Comparison of ENCODE assay signal across 1 cellular context in the genomic region with DNA sequence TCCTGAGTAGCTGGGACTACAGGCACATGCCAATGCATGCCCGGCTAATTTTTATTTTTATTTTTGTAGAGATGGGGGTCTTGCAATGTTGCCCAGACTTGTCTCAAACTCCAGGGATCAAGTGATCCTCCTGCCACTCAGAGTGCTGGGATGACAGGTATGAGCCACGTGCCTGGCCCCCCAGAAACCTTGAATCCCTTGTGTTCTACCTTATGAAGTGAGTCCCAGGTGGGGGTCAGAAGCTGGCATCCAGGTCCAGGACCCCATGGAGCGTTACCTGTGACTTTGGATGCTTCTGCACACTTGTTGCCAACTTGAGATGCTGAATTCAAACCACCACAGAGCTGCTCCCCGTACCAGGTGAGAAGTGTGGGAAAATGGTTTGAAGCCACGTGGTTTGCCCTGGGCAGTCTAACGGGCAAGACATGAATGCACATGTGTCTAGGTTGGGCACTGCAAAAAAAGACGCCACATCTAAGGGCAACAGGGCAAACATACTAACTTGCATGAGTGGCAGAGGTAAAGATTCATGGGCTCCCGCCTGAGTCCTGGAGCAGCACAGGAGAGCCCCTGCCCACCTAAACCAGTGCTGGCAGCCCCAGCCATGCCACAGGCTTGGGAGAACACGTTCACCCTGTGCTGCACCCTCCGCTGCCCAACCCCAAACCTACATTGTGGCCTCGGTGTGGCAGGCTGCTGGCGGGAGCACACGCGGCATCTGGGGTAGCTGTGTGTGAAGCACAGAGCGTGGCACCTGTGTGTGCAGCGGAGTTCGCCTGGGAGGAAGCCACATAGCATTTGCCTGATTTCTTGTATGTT.
TF ChIP-seq lines count a peak whose summit lies in the region.

No MANE protein-coding gene starts in this region.

TF ChIP-seq in HepG2, 621 proteins besides CTCF, POLR2A, EP300 and RAD21 (continued from another document):
- TF ChIP-seq ZNF597 (CRISPR knock-in tag; IDR thresholded peaks at IDR 0.05) (no peak), BRD4 (CRISPR knock-in tag; IDR thresholded peaks at IDR 0.05) (0 out of 2 replicates have a peak, but pooled peaks have one; percentile 30), MNT (IDR thresholded peaks at IDR 0.05) (peak; percentile 89), ZNF891 (CRISPR knock-in tag; IDR thresholded peaks at IDR 0.05) (no peak), ARID4A (CRISPR knock-in tag; IDR thresholded peaks at IDR 0.05; ENCODE audit: borderline replicate concordance) (no peak), NPAS2 (CRISPR knock-in tag; IDR thresholded peaks at IDR 0.05; ENCODE audit: borderline replicate concordance) (no peak)
- TF ChIP-seq, protein P1, sequence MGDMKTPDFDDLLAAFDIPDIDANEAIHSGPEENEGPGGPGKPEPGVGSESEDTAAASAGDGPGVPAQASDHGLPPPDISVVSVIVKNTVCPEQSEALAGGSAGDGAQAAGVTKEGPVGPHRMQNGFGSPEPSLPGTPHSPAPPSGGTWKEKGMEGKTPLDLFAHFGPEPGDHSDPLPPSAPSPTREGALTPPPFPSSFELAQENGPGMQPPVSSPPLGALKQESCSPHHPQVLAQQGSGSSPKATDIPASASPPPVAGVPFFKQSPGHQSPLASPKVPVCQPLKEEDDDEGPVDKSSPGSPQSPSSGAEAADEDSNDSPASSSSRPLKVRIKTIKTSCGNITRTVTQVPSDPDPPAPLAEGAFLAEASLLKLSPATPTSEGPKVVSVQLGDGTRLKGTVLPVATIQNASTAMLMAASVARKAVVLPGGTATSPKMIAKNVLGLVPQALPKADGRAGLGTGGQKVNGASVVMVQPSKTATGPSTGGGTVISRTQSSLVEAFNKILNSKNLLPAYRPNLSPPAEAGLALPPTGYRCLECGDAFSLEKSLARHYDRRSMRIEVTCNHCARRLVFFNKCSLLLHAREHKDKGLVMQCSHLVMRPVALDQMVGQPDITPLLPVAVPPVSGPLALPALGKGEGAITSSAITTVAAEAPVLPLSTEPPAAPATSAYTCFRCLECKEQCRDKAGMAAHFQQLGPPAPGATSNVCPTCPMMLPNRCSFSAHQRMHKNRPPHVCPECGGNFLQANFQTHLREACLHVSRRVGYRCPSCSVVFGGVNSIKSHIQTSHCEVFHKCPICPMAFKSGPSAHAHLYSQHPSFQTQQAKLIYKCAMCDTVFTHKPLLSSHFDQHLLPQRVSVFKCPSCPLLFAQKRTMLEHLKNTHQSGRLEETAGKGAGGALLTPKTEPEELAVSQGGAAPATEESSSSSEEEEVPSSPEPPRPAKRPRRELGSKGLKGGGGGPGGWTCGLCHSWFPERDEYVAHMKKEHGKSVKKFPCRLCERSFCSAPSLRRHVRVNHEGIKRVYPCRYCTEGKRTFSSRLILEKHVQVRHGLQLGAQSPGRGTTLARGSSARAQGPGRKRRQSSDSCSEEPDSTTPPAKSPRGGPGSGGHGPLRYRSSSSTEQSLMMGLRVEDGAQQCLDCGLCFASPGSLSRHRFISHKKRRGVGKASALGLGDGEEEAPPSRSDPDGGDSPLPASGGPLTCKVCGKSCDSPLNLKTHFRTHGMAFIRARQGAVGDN (CRISPR knock-in tag; IDR thresholded peaks at IDR 0.05): 0 out of 2 replicates have a peak, but pooled peaks have one; percentile 12
